18 cellular contexts compared by ENCODE assay signal in the genomic region with DNA sequence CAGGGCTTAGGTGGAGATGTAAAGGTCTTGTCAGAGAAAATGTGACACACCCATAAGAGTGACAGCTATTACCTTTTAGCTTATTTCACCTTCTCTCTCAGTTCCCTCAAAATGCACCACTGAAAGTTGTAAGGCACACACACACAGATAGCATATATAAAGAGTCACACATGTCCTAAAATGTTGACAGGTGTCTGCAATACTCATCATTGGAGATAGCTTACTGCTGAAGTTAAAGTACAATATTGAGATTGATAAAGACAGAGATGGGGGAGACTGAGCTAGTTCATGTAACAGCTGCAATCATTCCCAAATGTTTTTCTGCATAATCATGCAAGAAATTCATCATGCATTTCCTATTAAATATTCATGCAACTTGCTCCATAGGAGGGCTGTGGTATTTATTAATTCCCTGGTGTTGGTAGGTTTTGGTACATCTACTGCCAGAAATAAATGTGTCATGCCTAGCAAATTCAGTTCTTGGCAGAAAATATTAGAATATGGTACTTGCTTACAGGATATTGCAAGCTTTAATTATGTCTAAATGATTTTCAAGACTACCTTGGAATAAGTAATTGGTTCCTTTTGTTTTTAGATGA.
"Had no signal": no experiment of that assay in that cellular context is flagged by ENCODE, and none has a peak within 500 bp of the region (broad histone marks: within the 10 kb centered on the region; RNA-seq: fewer than 3 reads in every experiment).

No MANE protein-coding gene starts in this region.

- H3K27ac ChIP-seq: psoas muscle, upper lobe of left lung had no signal

- H3K36me3 Mint-ChIP-seq: activated CD4-positive, alpha-beta memory T cell treated with anti-CD3 and anti-CD28 coated beads for 36 hours had no signal

- H3K27ac Mint-ChIP-seq: activated CD4-positive, alpha-beta memory T cell treated with anti-CD3 and anti-CD28 coated beads for 36 hours; activated T-cell treated with anti-CD3 and anti-CD28 coated beads, Interleukin-2, amount 50 U/mL, for 72 hours; naive thymus-derived CD8-positive, alpha-beta T cell; T-cell had no signal

- DNase-seq: activated CD4-positive, alpha-beta memory T cell treated with anti-CD3 and anti-CD28 coated beads for 36 hours; activated CD4-positive, alpha-beta T cell treated with anti-CD3 and anti-CD28 coated beads for 1 hour; activated T-cell treated with anti-CD3 and anti-CD28 coated beads, Interleukin-2, amount 50 U/mL, for 72 hours; central memory CD4-positive, alpha-beta T cell; cortex of kidney; effector CD8-positive, alpha-beta T cell; head of caudate nucleus; mammary epithelial cell; mucosa of descending colon; naive thymus-derived CD8-positive, alpha-beta T cell; occipital lobe; psoas muscle; stimulated activated naive CD4-positive, alpha-beta T cell treated with Interleukin-2 at 50 U/mL for 16 hours; T-cell; T1000; upper lobe of left lung had no signal

- H3K4me3 Mint-ChIP-seq: activated CD4-positive, alpha-beta memory T cell treated with anti-CD3 and anti-CD28 coated beads for 36 hours; activated T-cell treated with anti-CD3 and anti-CD28 coated beads, Interleukin-2, amount 50 U/mL, for 72 hours; naive thymus-derived CD8-positive, alpha-beta T cell; T-cell had no signal

- H3K4me3 ChIP-seq: mucosa of descending colon, psoas muscle, upper lobe of left lung had no signal

- ATAC-seq: activated T-cell treated with anti-CD3 and anti-CD28 coated beads, Interleukin-2, amount 50 U/mL, for 72 hours; left lobe of liver; mucosa of descending colon; naive thymus-derived CD8-positive, alpha-beta T cell; psoas muscle; sciatic nerve; T-cell had no signal

- H3K9me3 ChIP-seq: mucosa of descending colon, psoas muscle had no signal

- H3K36me3 ChIP-seq: upper lobe of left lung had no signal

- H3K4me1 ChIP-seq: psoas muscle, upper lobe of left lung had no signal

- H3K27me3 ChIP-seq: upper lobe of left lung had no signal
